ENCODE assay signal across 2 cellular contexts in the genomic region with DNA sequence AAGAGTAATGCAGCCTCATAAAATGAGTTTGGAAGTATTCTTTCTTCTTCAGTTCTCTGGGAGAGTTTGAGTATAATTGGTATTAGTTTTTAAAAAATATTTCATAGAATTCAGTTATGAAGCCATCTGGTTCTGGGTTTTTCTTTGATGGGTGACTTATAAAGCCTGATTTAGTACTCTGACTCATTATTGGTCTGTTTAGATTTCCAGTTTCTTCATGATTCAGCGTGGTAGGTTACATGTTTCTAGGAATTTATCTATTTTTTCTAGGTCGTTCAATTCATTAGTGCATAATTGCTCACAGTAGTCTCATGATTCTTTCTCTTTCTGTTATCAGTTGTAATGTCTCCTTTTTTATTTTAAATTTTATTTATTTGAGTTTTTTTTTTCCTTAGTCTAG.
TF ChIP-seq lines count a peak whose summit lies in the region.

No MANE protein-coding gene starts in this region.

TF ChIP-seq in SK-N-SH, 30 proteins besides CTCF, POLR2A, EP300 and RAD21 (continued from another document):
- no peak for TF ChIP-seq MEF2A (IDR thresholded peaks at IDR 0.05; ENCODE audit: borderline replicate concordance, low read depth)
- TF ChIP-seq, protein P1, sequence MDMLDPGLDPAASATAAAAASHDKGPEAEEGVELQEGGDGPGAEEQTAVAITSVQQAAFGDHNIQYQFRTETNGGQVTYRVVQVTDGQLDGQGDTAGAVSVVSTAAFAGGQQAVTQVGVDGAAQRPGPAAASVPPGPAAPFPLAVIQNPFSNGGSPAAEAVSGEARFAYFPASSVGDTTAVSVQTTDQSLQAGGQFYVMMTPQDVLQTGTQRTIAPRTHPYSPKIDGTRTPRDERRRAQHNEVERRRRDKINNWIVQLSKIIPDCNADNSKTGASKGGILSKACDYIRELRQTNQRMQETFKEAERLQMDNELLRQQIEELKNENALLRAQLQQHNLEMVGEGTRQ (IDR thresholded peaks at IDR 0.05; ENCODE audit: borderline replicate concordance, low read depth, low read length) = no peak
- TF ChIP-seq FOXJ3 (CRISPR knock-in tag; IDR thresholded peaks at IDR 0.05) = no peak
- no peak for TF ChIP-seq RFX5 (IDR thresholded peaks at IDR 0.05; ENCODE audit: low read length)
- no peak for TF ChIP-seq CHD2 (IDR thresholded peaks at IDR 0.05; ENCODE audit: low read length, partially characterized antibody)
- TF ChIP-seq MXI1 (IDR thresholded peaks at IDR 0.05; ENCODE audit: low read depth, low read length) = no peak

TF ChIP-seq in HepG2, 621 proteins besides CTCF, POLR2A, EP300 and RAD21 (continued from another document):
- TF ChIP-seq, protein P2, sequence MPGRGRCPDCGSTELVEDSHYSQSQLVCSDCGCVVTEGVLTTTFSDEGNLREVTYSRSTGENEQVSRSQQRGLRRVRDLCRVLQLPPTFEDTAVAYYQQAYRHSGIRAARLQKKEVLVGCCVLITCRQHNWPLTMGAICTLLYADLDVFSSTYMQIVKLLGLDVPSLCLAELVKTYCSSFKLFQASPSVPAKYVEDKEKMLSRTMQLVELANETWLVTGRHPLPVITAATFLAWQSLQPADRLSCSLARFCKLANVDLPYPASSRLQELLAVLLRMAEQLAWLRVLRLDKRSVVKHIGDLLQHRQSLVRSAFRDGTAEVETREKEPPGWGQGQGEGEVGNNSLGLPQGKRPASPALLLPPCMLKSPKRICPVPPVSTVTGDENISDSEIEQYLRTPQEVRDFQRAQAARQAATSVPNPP (CRISPR knock-in tag; IDR thresholded peaks at IDR 0.05) = no peak
- TF ChIP-seq BCL6 (CRISPR knock-in tag; IDR thresholded peaks at IDR 0.05) = no peak
- TF ChIP-seq ZBTB20 (CRISPR knock-in tag; IDR thresholded peaks at IDR 0.05; ENCODE audit: borderline replicate concordance, low read depth) = no peak
- TF ChIP-seq, protein P3, sequence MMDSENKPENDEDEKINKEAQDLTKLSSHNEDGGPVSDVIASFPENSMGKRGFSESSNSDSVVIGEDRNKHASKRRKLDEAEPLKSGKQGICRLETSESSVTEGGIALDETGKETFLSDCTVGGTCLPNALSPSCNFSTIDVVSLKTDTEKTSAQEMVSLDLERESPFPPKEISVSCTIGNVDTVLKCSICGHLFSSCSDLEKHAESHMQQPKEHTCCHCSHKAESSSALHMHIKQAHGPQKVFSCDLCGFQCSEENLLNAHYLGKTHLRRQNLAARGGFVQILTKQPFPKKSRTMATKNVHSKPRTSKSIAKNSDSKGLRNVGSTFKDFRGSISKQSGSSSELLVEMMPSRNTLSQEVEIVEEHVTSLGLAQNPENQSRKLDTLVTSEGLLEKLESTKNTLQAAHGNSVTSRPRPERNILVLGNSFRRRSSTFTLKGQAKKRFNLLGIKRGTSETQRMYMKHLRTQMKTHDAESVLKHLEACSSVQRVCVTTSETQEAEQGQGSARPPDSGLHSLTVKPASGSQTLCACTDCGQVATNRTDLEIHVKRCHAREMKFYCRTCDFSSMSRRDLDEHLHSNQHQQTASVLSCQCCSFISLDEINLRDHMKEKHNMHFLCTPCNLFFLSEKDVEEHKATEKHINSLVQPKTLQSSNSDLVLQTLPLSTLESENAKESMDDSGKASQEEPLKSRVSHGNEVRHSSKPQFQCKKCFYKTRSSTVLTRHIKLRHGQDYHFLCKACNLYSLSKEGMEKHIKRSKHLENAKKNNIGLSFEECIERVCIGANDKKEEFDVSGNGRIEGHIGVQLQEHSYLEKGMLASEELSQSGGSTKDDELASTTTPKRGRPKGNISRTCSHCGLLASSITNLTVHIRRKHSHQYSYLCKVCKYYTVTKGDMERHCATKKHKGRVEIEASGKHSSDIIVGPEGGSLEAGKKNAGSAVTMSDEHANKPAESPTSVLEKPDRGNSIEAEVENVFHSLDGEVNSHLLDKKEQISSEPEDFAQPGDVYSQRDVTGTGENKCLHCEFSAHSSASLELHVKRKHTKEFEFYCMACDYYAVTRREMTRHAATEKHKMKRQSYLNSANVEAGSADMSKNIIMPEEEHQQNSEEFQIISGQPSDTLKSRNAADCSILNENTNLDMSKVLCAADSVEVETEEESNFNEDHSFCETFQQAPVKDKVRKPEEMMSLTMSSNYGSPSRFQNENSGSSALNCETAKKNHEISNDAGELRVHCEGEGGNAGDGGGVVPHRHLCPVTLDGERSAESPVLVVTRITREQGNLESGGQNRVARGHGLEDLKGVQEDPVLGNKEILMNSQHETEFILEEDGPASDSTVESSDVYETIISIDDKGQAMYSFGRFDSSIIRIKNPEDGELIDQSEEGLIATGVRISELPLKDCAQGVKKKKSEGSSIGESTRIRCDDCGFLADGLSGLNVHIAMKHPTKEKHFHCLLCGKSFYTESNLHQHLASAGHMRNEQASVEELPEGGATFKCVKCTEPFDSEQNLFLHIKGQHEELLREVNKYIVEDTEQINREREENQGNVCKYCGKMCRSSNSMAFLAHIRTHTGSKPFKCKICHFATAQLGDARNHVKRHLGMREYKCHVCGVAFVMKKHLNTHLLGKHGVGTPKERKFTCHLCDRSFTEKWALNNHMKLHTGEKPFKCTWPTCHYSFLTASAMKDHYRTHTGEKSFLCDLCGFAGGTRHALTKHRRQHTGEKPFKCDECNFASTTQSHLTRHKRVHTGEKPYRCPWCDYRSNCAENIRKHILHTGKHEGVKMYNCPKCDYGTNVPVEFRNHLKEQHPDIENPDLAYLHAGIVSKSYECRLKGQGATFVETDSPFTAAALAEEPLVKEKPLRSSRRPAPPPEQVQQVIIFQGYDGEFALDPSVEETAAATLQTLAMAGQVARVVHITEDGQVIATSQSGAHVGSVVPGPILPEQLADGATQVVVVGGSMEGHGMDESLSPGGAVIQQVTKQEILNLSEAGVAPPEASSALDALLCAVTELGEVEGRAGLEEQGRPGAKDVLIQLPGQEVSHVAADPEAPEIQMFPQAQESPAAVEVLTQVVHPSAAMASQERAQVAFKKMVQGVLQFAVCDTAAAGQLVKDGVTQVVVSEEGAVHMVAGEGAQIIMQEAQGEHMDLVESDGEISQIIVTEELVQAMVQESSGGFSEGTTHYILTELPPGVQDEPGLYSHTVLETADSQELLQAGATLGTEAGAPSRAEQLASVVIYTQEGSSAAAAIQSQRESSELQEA (CRISPR knock-in tag; IDR thresholded peaks at IDR 0.05; ENCODE audit: not compliant biosample characterization) = no peak
